ENCODE assay signal across 8 cellular contexts in genomic region chr11:57424802-57425564, GRCh38. TPM values are rescaled to one million over a fixed set of nuclear protein-coding genes. Genes with fewer than 3 reads are reported as not detected.
DNase-seq lines count a peak whose midpoint lies in the region; ATAC-seq and TF ChIP-seq lines count a peak whose summit lies in the region.

No MANE protein-coding gene starts in this region.

- DNase-seq in NCI-H1417 (lab: John Stamatoyannopoulos, UW) (peak in 2 of 3 experiments; percentile 50 to 73), NCI-H1417 treated with DMSO at 0.1 percent for 48 hours (lab: John Stamatoyannopoulos, UW) (no peak), NOMO-1 treated with dmso at 0.1 percent for 144 hours (lab: John Stamatoyannopoulos, UW; ENCODE audit: unreplicated experiment) (peak; percentile 92), omental fat pad (ENCODE audit: low spot score) (peak; percentile 75)
- DNase-seq in activated CD8-positive, alpha-beta memory T cell treated with anti-CD3 and anti-CD28 coated beads, Interleukin-2, amount 50 U/mL, for 4 hours, result peak; percentile 86

- TF ChIP-seq CTCF in omental fat pad (IDR thresholded peaks at IDR 0.05), result no peak

- ATAC-seq in HG02840 (IDR thresholded peaks at IDR 0.05; ENCODE audit: low FRiP score, unreplicated experiment) (peak; percentile 94), esophagus mucosa (peak; percentile 76), omental fat pad (ENCODE audit: low FRiP score) (peak; percentile 83)

- H3K27ac ChIP-seq in temporal lobe (ENCODE audit: low read depth, low read length), result peak overlapping the region; percentile 23

RNA-seq across cellular contexts. Expression of gene SLC43A3, which starts 1.9 kb away (rescaled TPM):
- total RNA-seq in esophagus mucosa (28.2 TPM), omental fat pad (100 to 1,000 TPM in 3 of 4 donors, 10 to 100 TPM in 1; 73.3 to 152 (median 112) TPM), temporal lobe (6.1 TPM)

RNA-seq across cellular contexts. Expression of gene PRG2, which starts 34.5 kb away (rescaled TPM):
- total RNA-seq in esophagus mucosa (not detected), omental fat pad (1 to 10 TPM in 1 of 4 donors, not detected in 3; 1.0 TPM), temporal lobe (not detected)

RNA-seq across cellular contexts. Expression of gene RTN4RL2, which starts 35.3 kb away (rescaled TPM):
- total RNA-seq in esophagus mucosa (0.56 TPM), omental fat pad (1 to 10 TPM in 1 of 4 donors, under 1 TPM in 2, not detected in 1; 0.25 to 1.4 (median 0.74) TPM), temporal lobe (1.2 TPM)

RNA-seq across cellular contexts. Expression of gene PRG3, which starts 44.0 kb away (rescaled TPM):
- not detected for total RNA-seq in esophagus mucosa
- not detected for total RNA-seq in omental fat pad
- not detected for total RNA-seq in temporal lobe
